In genomic region chr6:6907286-6907685, GRCh38 we compare ENCODE assay signal across 17 cellular contexts.
DNase-seq lines count a peak whose midpoint lies in the region; ATAC-seq and TF ChIP-seq lines count a peak whose summit lies in the region.
"Had no signal": no experiment of that assay in that cellular context is flagged by ENCODE, and none has a peak within 500 bp of the region (broad histone marks: within the 10 kb centered on the region; RNA-seq: fewer than 3 reads in every experiment).

No MANE protein-coding gene starts in this region.

- peaks cover 7% of the 10 kb centered on the region for H3F3A ChIP-seq in neural progenitor cell (ENCODE audit: low read depth)

- peaks cover 28% of the 10 kb centered on the region for H3K4me1 Mint-ChIP-seq in brain
- peaks cover 14% of the 10 kb centered on the region for H3K4me1 Mint-ChIP-seq in neural progenitor cell
- H3K4me1 Mint-ChIP-seq: CD4-positive, alpha-beta memory T cell had no signal

- H3K9me3 Mint-ChIP-seq in brain (no peaks in the 10 kb centered on the region), neural progenitor cell (no peaks in the 10 kb centered on the region)
- H3K9me3 Mint-ChIP-seq: CD4-positive, alpha-beta memory T cell had no signal

- H3K27ac Mint-ChIP-seq in brain = peak overlapping the region in 3 of 5 experiments; percentile 22 to 88 (median 49)
- H3K27ac Mint-ChIP-seq in neural progenitor cell = no peak overlapping the region
- H3K27ac Mint-ChIP-seq: CD14-positive monocyte had no signal

- no peak overlapping the region for H3K27ac ChIP-seq in neural progenitor cell
- H3K27ac ChIP-seq: 22Rv1, A549, HL-60 had no signal

- H3K9ac ChIP-seq in neural progenitor cell = no peak overlapping the region

- H2AFZ ChIP-seq in neural progenitor cell (replicated peaks) = no peak overlapping the region

- H3K27me3 ChIP-seq in neural progenitor cell = no peaks in the 10 kb centered on the region

- H3K4me1 ChIP-seq in neural progenitor cell = peaks cover 13% of the 10 kb centered on the region
- H3K4me1 ChIP-seq: A549, HAP-1 had no signal

- no peak for TF ChIP-seq CTCF in brain (conservative IDR thresholded peaks at IDR 0.05)
- TF ChIP-seq CTCF in neural progenitor cell (IDR thresholded peaks at IDR 0.05) = no peak

- H3K36me3 Mint-ChIP-seq in brain (no peaks in the 10 kb centered on the region), neural progenitor cell (no peaks in the 10 kb centered on the region)
- H3K36me3 Mint-ChIP-seq: CD4-positive, alpha-beta memory T cell had no signal

- ATAC-seq in GM21576 (IDR thresholded peaks at IDR 0.05; ENCODE audit: unreplicated experiment) = no peak
- ATAC-seq: A549 had no signal

- no peaks in the 10 kb centered on the region for H4K20me1 ChIP-seq in neural progenitor cell (ENCODE audit: low read depth)

- H3K79me2 ChIP-seq in neural progenitor cell (ENCODE audit: low read depth) = no peaks in the 10 kb centered on the region

- no peak overlapping the region for H3K4me3 ChIP-seq in neural progenitor cell
- H3K4me3 ChIP-seq: A549, HAP-1 had no signal

- no peak overlapping the region for H3K4me3 Mint-ChIP-seq in brain
- H3K4me3 Mint-ChIP-seq in neural progenitor cell = no peak overlapping the region
- H3K4me3 Mint-ChIP-seq: CD14-positive monocyte; CD4-positive, alpha-beta memory T cell had no signal

- H3K36me3 ChIP-seq in neural progenitor cell = no peaks in the 10 kb centered on the region
- H3K36me3 ChIP-seq: HAP-1 had no signal

- H3K27me3 Mint-ChIP-seq in brain (peaks cover 3% of the 10 kb centered on the region), neural progenitor cell (ENCODE audit: insufficient read depth, low read depth) (peaks cover 7% of the 10 kb centered on the region)

- DNase-seq in NCI-H82 (lab: John Stamatoyannopoulos, UW) (peak; percentile 32), NCI-H82 treated with DMSO at 0.1 percent for 48 hours (lab: John Stamatoyannopoulos, UW; ENCODE audit: unreplicated experiment) (no peak), neural progenitor cell (ENCODE audit: low spot score) (no peak), NCI-H1105 treated with DMSO at 0.1 percent for 48 hours (lab: John Stamatoyannopoulos, UW) (no peak), retina (no peak)
- DNase-seq: AML-193; Calu3; CD4-positive, alpha-beta memory T cell; DMS79 treated with DMSO at 0.1 percent for 48 hours; GF-D8 had no signal

- peak overlapping the region; percentile 19 for H3K4me2 ChIP-seq in neural progenitor cell
- H3K4me2 ChIP-seq: A549 had no signal

- H3K9me3 ChIP-seq in neural progenitor cell (ENCODE audit: low read depth) = no peaks in the 10 kb centered on the region
- H3K9me3 ChIP-seq: A549, HAP-1 had no signal
